In the genomic region with DNA sequence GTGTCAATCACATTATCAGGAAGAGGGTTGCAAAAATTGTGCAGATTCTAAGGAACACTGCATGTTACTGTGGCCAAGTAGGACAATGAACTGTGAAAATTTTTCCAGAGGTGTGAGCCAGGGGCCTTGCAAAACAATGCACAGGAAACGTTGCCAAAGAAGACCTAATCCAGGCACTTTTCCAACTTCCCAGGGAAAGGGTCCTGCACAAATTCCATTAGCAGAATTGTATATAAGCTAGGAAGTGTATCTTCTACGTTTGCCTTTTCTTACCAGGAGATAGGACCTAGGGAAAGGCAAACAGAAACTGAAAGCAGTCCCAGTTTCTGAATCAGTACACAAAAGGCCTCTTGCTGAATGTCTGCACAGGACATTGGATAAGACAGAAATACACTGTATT, we compare ENCODE assay signal across 9 cellular contexts.
DNase-seq lines count a peak whose midpoint lies in the region; ATAC-seq, FAIRE-seq and TF ChIP-seq lines count a peak whose summit lies in the region.
"Had no signal": no experiment of that assay in that cellular context is flagged by ENCODE, and none has a peak within 500 bp of the region (broad histone marks: within the 10 kb centered on the region; RNA-seq: fewer than 3 reads in every experiment).

No MANE protein-coding gene starts in this region.

- TF ChIP-seq CTCF in RWPE1 (conservative IDR thresholded peaks at IDR 0.05; ENCODE audit: low read depth) = no peak
- TF ChIP-seq CTCF in prostate gland (IDR thresholded peaks at IDR 0.05) = no peak

- ATAC-seq in activated naive CD8-positive, alpha-beta T cell treated with anti-CD3 and anti-CD28 coated beads, Interleukin-2, amount 50 U/mL, for 24 hours = no peak
- ATAC-seq in HG03520 (IDR thresholded peaks at IDR 0.05; ENCODE audit: unreplicated experiment) (no peak), GM21526 (IDR thresholded peaks at IDR 0.05; ENCODE audit: low FRiP score, unreplicated experiment) (no peak)

- H3K4me1 ChIP-seq in prostate gland (replicated peaks) = no peaks in the 10 kb centered on the region

- no peak overlapping the region for H3K4me3 Mint-ChIP-seq in activated naive CD8-positive, alpha-beta T cell treated with anti-CD3 and anti-CD28 coated beads, Interleukin-2, amount 50 U/mL, for 24 hours

- no peaks in the 10 kb centered on the region for H3K9me3 ChIP-seq in prostate gland

- WGBS in prostate gland = 1% methylated on average over 2 of the region's 2 CpGs

- TF ChIP-seq POLR2A in prostate gland (IDR thresholded peaks at IDR 0.05) = no peak

- POLR2A ChIA-PET in RWPE1 (lab: Yijun Ruan, JAX; ENCODE audit: low non-redundant PET) = no interaction called here

- H3K27me3 Mint-ChIP-seq in activated naive CD8-positive, alpha-beta T cell treated with anti-CD3 and anti-CD28 coated beads, Interleukin-2, amount 50 U/mL, for 24 hours = no peaks in the 10 kb centered on the region

- no peak for FAIRE-seq in GM19239 (lab: Jason Lieb, UNC)

- CTCF ChIA-PET in RWPE1 (lab: Yijun Ruan, JAX) = interaction anchor here (0.6 kb wide), 1 partner anchor 36 kb away, joined by 5 read pairs; no protein-coding TSS in a partner anchor

- intact Hi-C loops in prostate gland (cut with DNase I) = no loop called here

- DNase-seq in G401 (ENCODE audit: low spot score) (peak; percentile 33), RWPE1 (ENCODE audit: low spot score) (peak; percentile 8), glomerular endothelial cell (ENCODE audit: extremely low read depth, low read depth, low spot score) (peak; percentile 88), prostate gland (ENCODE audit: low spot score) (peak; percentile 10), GM19239 (ENCODE audit: insufficient read length, low spot score) (no peak)
- no peak for DNase-seq in activated naive CD8-positive, alpha-beta T cell treated with anti-CD3 and anti-CD28 coated beads, Interleukin-2, amount 50 U/mL, for 24 hours
- DNase-seq: activated CD8-positive, alpha-beta memory T cell treated with anti-CD3 and anti-CD28 coated beads for 24 hours had no signal

- no peaks in the 10 kb centered on the region for H3K36me3 ChIP-seq in prostate gland

- H3K9me3 Mint-ChIP-seq in activated naive CD8-positive, alpha-beta T cell treated with anti-CD3 and anti-CD28 coated beads, Interleukin-2, amount 50 U/mL, for 24 hours = peaks cover 4% of the 10 kb centered on the region

- H3K27me3 ChIP-seq in prostate gland (replicated peaks; ENCODE audit: insufficient read depth) = no peaks in the 10 kb centered on the region

- no peak overlapping the region for H3K27ac ChIP-seq in RWPE1
- no peak overlapping the region for H3K27ac ChIP-seq in prostate gland

- peaks cover 2% of the 10 kb centered on the region for H3K4me1 Mint-ChIP-seq in activated naive CD8-positive, alpha-beta T cell treated with anti-CD3 and anti-CD28 coated beads, Interleukin-2, amount 50 U/mL, for 24 hours

- H3K36me3 Mint-ChIP-seq in activated naive CD8-positive, alpha-beta T cell treated with anti-CD3 and anti-CD28 coated beads, Interleukin-2, amount 50 U/mL, for 24 hours (ENCODE audit: low read depth) = no peaks in the 10 kb centered on the region

- no peak overlapping the region for H3K4me3 ChIP-seq in prostate gland

- no peak overlapping the region for H3K27ac Mint-ChIP-seq in activated naive CD8-positive, alpha-beta T cell treated with anti-CD3 and anti-CD28 coated beads, Interleukin-2, amount 50 U/mL, for 24 hours

- in situ Hi-C loops in G401 (cut with HindIII; ENCODE audit: low sequenced_read_pairs) = no loop called here

Comparison
In these comparisons a context has a peak if more than half of its experiments do, and no peak if none do; other contexts are left out.
1. DNase-seq: peak in G401 (single experiment), RWPE1 (single experiment), glomerular endothelial cell (single experiment) and prostate gland (single experiment); none in activated naive CD8-positive, alpha-beta T cell treated with anti-CD3 and anti-CD28 coated beads, Interleukin-2, amount 50 U/mL, for 24 hours (single experiment) and GM19239 (single experiment).